In genomic region chr15:40238927-40239591, GRCh38 we compare ENCODE assay signal across 8 cellular contexts.
DNase-seq lines count a peak whose midpoint lies in the region; ATAC-seq lines count a peak whose summit lies in the region.

Gene PAK6 (plus strand): TSS chr15:40239063. CDS start chr15:40264786, 25,723 bp downstream.

- DNase-seq in activated CD8-positive, alpha-beta memory T cell treated with anti-CD3 and anti-CD28 coated beads for 24 hours, result peak; percentile 61
- no peak for DNase-seq in activated CD8-positive, alpha-beta memory T cell treated with anti-CD3 and anti-CD28 coated beads, Interleukin-2, amount 50 U/mL, for 4 hours
- DNase-seq in NCI-H510A treated with DMSO at 0.1 percent for 48 hours (lab: John Stamatoyannopoulos, UW) (peak; percentile 47), amniotic stem cell (lab: John Stamatoyannopoulos, UW) (peak; percentile 17), hepatic stellate cell (ENCODE audit: low spot score) (peak; percentile 72), retina (peak; percentile 76)
- DNase-seq in effector CD8-positive, alpha-beta T cell (lab: John Stamatoyannopoulos, UW), result no peak

- ATAC-seq in HG03045 (IDR thresholded peaks at IDR 0.05; ENCODE audit: unreplicated experiment), result no peak

Comparison
In these comparisons a context has a peak if more than half of its experiments do, and no peak if none do; other contexts are left out.
1. DNase-seq: peak in activated CD8-positive, alpha-beta memory T cell treated with anti-CD3 and anti-CD28 coated beads for 24 hours (single experiment), NCI-H510A treated with DMSO at 0.1 percent for 48 hours (single experiment), amniotic stem cell (single experiment), hepatic stellate cell (single experiment) and retina (single experiment); none in activated CD8-positive, alpha-beta memory T cell treated with anti-CD3 and anti-CD28 coated beads, Interleukin-2, amount 50 U/mL, for 4 hours (single experiment) and effector CD8-positive, alpha-beta T cell (single experiment).